In the genomic region with DNA sequence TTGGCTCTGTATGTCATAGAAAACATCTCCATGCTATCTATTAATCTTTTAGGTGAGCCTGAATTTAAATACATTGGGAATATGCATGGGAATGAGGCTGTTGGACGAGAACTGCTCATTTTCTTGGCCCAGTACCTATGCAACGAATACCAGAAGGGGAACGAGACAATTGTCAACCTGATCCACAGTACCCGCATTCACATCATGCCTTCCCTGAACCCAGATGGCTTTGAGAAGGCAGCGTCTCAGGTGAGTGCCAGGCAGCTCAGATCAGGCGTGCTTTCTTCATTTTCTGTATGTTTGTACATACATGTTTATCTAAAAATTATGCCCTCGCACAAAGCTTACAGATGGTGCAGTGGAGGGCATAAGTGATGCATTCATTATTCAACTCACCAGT, we compare ENCODE assay signal across 19 cellular contexts.
A peak's percentile ranks its signal among the peaks of the same experiment; 100 is the strongest.
DNase-seq lines count a peak whose midpoint lies in the region; ATAC-seq and TF ChIP-seq lines count a peak whose summit lies in the region.
"Had no signal": no experiment of that assay in that cellular context is flagged by ENCODE, and none has a peak within 500 bp of the region (broad histone marks: within the 10 kb centered on the region; RNA-seq: fewer than 3 reads in every experiment).

No MANE protein-coding gene starts in this region.

- H3K27me3 ChIP-seq in SK-N-SH (ENCODE audit: insufficient read depth) (no peaks in the 10 kb centered on the region; the same call in 1 of the 2 replicates), GM23338 (ENCODE audit: insufficient read depth) (no peaks in the 10 kb centered on the region), prostate gland (replicated peaks; ENCODE audit: insufficient read depth) (no peaks in the 10 kb centered on the region), right cardiac atrium (ENCODE audit: control insufficient read depth, insufficient read depth) (no peaks in the 10 kb centered on the region)
- H3K27me3 ChIP-seq: brain microvascular endothelial cell, transverse colon had no signal

- no peak for TF ChIP-seq EP300 in SK-N-SH (IDR thresholded peaks at IDR 0.05; ENCODE audit: borderline replicate concordance in 1 of 2, low read depth in 1 of 2, low read length in 1 of 2)

- CTCF ChIA-PET in SK-N-SH (lab: Yijun Ruan, JAX), result interaction anchor here (0.6 to 6.7 kb wide), 24 partner anchors 9 to 377 kb away, joined by 3 to 51 read pairs (median 3); partner anchors contain the start of genes CPE and TMEM192
- CTCF ChIA-PET in WTC11 (lab: Charles Lee), result interaction anchor here (0.9 to 1.5 kb wide), 4 partner anchors 29 to 333 kb away, joined by 3 to 9 read pairs (median 4); no protein-coding TSS in a partner anchor

- no peak overlapping the region; a peak in 1 of 4 replicates for H3K27ac ChIP-seq in SK-N-SH (ENCODE audit: low read depth in 2 of 2, low read length in 1 of 2)
- no peak overlapping the region for H3K27ac ChIP-seq in GM23338 (ENCODE audit: low read depth)
- H3K27ac ChIP-seq in prostate gland, result peak overlapping the region; percentile 20 to 82
- no peak overlapping the region for H3K27ac ChIP-seq in right cardiac atrium (ENCODE audit: low read length)
- H3K27ac ChIP-seq: brain microvascular endothelial cell, HL-60, SK-N-MC, transverse colon had no signal

- WGBS in SK-N-SH (ENCODE audit: low lambda C conversion rate), result 53% methylated on average over 7 of the region's 7 CpGs
- WGBS in prostate gland, result 63% methylated on average over 7 of the region's 7 CpGs
- 66% methylated on average over 7 of the region's 7 CpGs for WGBS in right cardiac atrium

- POLR2A ChIA-PET in SK-N-SH (lab: Yijun Ruan, JAX), result no interaction called here
- POLR2A ChIA-PET in WTC11 (lab: Charles Lee), result no interaction called here

- peaks cover 0 to 5% of the 10 kb centered on the region in 2 experiments for H3K36me3 ChIP-seq in SK-N-SH (replicated peaks in 1 of 2; ENCODE audit: control insufficient read depth in 1 of 2, insufficient read depth in 2 of 2, low read length in 1 of 2)
- H3K36me3 ChIP-seq in GM23338 (ENCODE audit: insufficient read depth), result no peaks in the 10 kb centered on the region; the same call in 1 of the 2 replicates
- H3K36me3 ChIP-seq in prostate gland, result no peaks in the 10 kb centered on the region
- H3K36me3 ChIP-seq: brain microvascular endothelial cell, transverse colon had no signal

- no peaks in the 10 kb centered on the region; the same call in 2 of the 3 replicates for H3K9me3 Mint-ChIP-seq in GM23338
- H3K9me3 Mint-ChIP-seq in WTC11, result no peaks in the 10 kb centered on the region
- H3K9me3 Mint-ChIP-seq: activated naive CD8-positive, alpha-beta T cell treated with anti-CD3 and anti-CD28 coated beads, Interleukin-2, amount 10 ng/mL, durations not matched to agents 7 days and 5 days; activated T-helper 17 cell treated with anti-CD3 and anti-CD28 coated beads, Interleukin-2, amount 50 U/mL, for 72 hours; CD4-positive, alpha-beta memory T cell; dendritic cell treated with granulocyte-macrophage colony-stimulating factor and Interleukin-4, amounts not matched to agents 40 ng/mL and 50 ng/mL, for 4 days; stimulated activated naive CD8-positive, alpha-beta T cell treated with anti-CD3 and anti-CD28 coated beads, Interleukin-15, Interleukin-2, amounts not matched to agents 100 ng/mL and 50 ng/mL, for 24 hours had no signal

- H3K4me1 ChIP-seq in SK-N-SH (ENCODE audit: control insufficient read depth in 1 of 2, insufficient read depth in 2 of 2, low read depth in 1 of 2, low read length in 1 of 2) (peaks cover 0 to 3% of the 10 kb centered on the region in 2 experiments; a peak in 1 of 4 replicates), GM23338 (ENCODE audit: insufficient read depth) (0 out of 2 replicates have a peak, but pooled peaks cover 6% of the 10 kb centered on the region), prostate gland (replicated peaks) (no peaks in the 10 kb centered on the region), right cardiac atrium (ENCODE audit: control insufficient read depth, insufficient read depth, low read length) (no peaks in the 10 kb centered on the region)

- no peaks in the 10 kb centered on the region for H3K79me2 ChIP-seq in SK-N-SH (ENCODE audit: insufficient read depth)
- no peaks in the 10 kb centered on the region for H3K79me2 ChIP-seq in GM23338 (replicated peaks; ENCODE audit: insufficient read depth)

- H3K4me1 Mint-ChIP-seq in GM23338, result peaks cover 10% of the 10 kb centered on the region; the same call in 2 of the 3 replicates
- H3K4me1 Mint-ChIP-seq in WTC11, result peaks cover 11% of the 10 kb centered on the region
- H3K4me1 Mint-ChIP-seq: activated naive CD8-positive, alpha-beta T cell treated with anti-CD3 and anti-CD28 coated beads, Interleukin-2, amount 10 ng/mL, durations not matched to agents 7 days and 5 days; activated T-helper 17 cell treated with anti-CD3 and anti-CD28 coated beads, Interleukin-2, amount 50 U/mL, for 72 hours; CD4-positive, alpha-beta memory T cell had no signal

- no peak overlapping the region for H2AFZ ChIP-seq in SK-N-SH (ENCODE audit: low read depth)
- peak overlapping the region; percentile 28; the same call in 1 of the 2 replicates for H2AFZ ChIP-seq in GM23338

- H3K9me2 ChIP-seq in SK-N-SH (no peaks in the 10 kb centered on the region), GM23338 (ENCODE audit: insufficient read depth) (no peaks in the 10 kb centered on the region)

- TF ChIP-seq RAD21 in SK-N-SH (IDR thresholded peaks at IDR 0.05; ENCODE audit: low read length), result no peak

- TF ChIP-seq CTCF in SK-N-SH (IDR thresholded peaks at IDR 0.05) (no peak), GM23338 (conservative IDR thresholded peaks at IDR 0.05; ENCODE audit: low read depth in 2 of 2) (no peak), WTC11 (IDR thresholded peaks at IDR 0.05) (no peak), prostate gland (IDR thresholded peaks at IDR 0.05) (no peak)

- H3K9me3 ChIP-seq in SK-N-SH (no peaks in the 10 kb centered on the region), prostate gland (no peaks in the 10 kb centered on the region), right cardiac atrium (ENCODE audit: control insufficient read depth, low read length) (no peaks in the 10 kb centered on the region)
- H3K9me3 ChIP-seq: transverse colon had no signal

- H3K4me2 ChIP-seq in SK-N-SH (no peak overlapping the region), GM23338 (no peak overlapping the region)

- H3K4me3 ChIP-seq in SK-N-SH (ENCODE audit: low read depth in 2 of 2, low read length in 1 of 2) (no peak overlapping the region), GM23338 (no peak overlapping the region), prostate gland (no peak overlapping the region), right cardiac atrium (ENCODE audit: low read length) (no peak overlapping the region)
- H3K4me3 ChIP-seq: lung, transverse colon had no signal

- TF ChIP-seq POLR2A in prostate gland (IDR thresholded peaks at IDR 0.05), result no peak

- DNase-seq in SK-N-SH, result no peak
- no peak for DNase-seq in GM23338 (ENCODE audit: low spot score)
- DNase-seq in WTC11 (ENCODE audit: low spot score), result no peak
- DNase-seq in prostate gland (ENCODE audit: low spot score), result no peak
- no peak for DNase-seq in HT-29 (ENCODE audit: low spot score)
- no peak for DNase-seq in NCI-H128 (lab: John Stamatoyannopoulos, UW; ENCODE audit: unreplicated experiment)
- DNase-seq in right cardiac atrium, result no peak
- DNase-seq: activated naive CD8-positive, alpha-beta T cell treated with anti-CD3 and anti-CD28 coated beads, Interleukin-2, amount 10 ng/mL, durations not matched to agents 7 days and 5 days; stimulated activated CD4-positive, alpha-beta T cell treated with anti-CD3 and anti-CD28 coated beads, Interleukin-1b, Interleukin-23, amount 100 ng/mL, for 48 hours; transverse colon had no signal

- no peaks in the 10 kb centered on the region for H4K20me1 ChIP-seq in SK-N-SH (ENCODE audit: insufficient read depth)
- H4K20me1 ChIP-seq in GM23338 (replicated peaks; ENCODE audit: insufficient read depth), result no peaks in the 10 kb centered on the region

- intact Hi-C loops in prostate gland (cut with DNase I), result loop anchor here (5.0 to 10.0 kb wide), 2 partner anchors 90 to 332 kb away; partner anchors contain the start of gene CPE
- intact Hi-C loops in right cardiac atrium (cut with DNase I), result loop anchor here (5.0 to 10.0 kb wide), 4 partner anchors 107 to 332 kb away; no protein-coding TSS in a partner anchor

- H3F3A ChIP-seq in SK-N-SH (replicated peaks; ENCODE audit: insufficient read depth), result no peaks in the 10 kb centered on the region
- H3F3A ChIP-seq in GM23338 (replicated peaks; ENCODE audit: low read depth), result no peaks in the 10 kb centered on the region

- H3K27me3 Mint-ChIP-seq in GM23338 (ENCODE audit: insufficient read depth, low read depth, poor library complexity) (no peaks in the 10 kb centered on the region), WTC11 (ENCODE audit: low read depth) (no peaks in the 10 kb centered on the region)
- H3K27me3 Mint-ChIP-seq: dendritic cell treated with granulocyte-macrophage colony-stimulating factor and Interleukin-4, amounts not matched to agents 40 ng/mL and 50 ng/mL, for 4 days had no signal

- H3K27ac Mint-ChIP-seq in GM23338 (no peak overlapping the region), WTC11 (no peak overlapping the region)
- H3K27ac Mint-ChIP-seq: activated naive CD8-positive, alpha-beta T cell treated with anti-CD3 and anti-CD28 coated beads, Interleukin-2, amount 10 ng/mL, durations not matched to agents 7 days and 5 days; activated T-helper 17 cell treated with anti-CD3 and anti-CD28 coated beads, Interleukin-2, amount 50 U/mL, for 72 hours; CD4-positive, alpha-beta memory T cell; dendritic cell treated with granulocyte-macrophage colony-stimulating factor and Interleukin-4, amounts not matched to agents 40 ng/mL and 50 ng/mL, for 4 days; stimulated activated naive CD8-positive, alpha-beta T cell treated with anti-CD3 and anti-CD28 coated beads, Interleukin-15, Interleukin-2, amounts not matched to agents 100 ng/mL and 50 ng/mL, for 24 hours had no signal

- H3K36me3 Mint-ChIP-seq in GM23338 (ENCODE audit: low read depth), result no peaks in the 10 kb centered on the region
- no peaks in the 10 kb centered on the region for H3K36me3 Mint-ChIP-seq in WTC11
- H3K36me3 Mint-ChIP-seq: activated naive CD8-positive, alpha-beta T cell treated with anti-CD3 and anti-CD28 coated beads, Interleukin-2, amount 10 ng/mL, durations not matched to agents 7 days and 5 days; CD4-positive, alpha-beta memory T cell had no signal

- H3K4me3 Mint-ChIP-seq in GM23338, result no peak overlapping the region
- no peak overlapping the region for H3K4me3 Mint-ChIP-seq in WTC11
- H3K4me3 Mint-ChIP-seq: activated naive CD8-positive, alpha-beta T cell treated with anti-CD3 and anti-CD28 coated beads, Interleukin-2, amount 10 ng/mL, durations not matched to agents 7 days and 5 days; activated T-helper 17 cell treated with anti-CD3 and anti-CD28 coated beads, Interleukin-2, amount 50 U/mL, for 72 hours; CD4-positive, alpha-beta memory T cell; dendritic cell treated with granulocyte-macrophage colony-stimulating factor and Interleukin-4, amounts not matched to agents 40 ng/mL and 50 ng/mL, for 4 days; stimulated activated naive CD8-positive, alpha-beta T cell treated with anti-CD3 and anti-CD28 coated beads, Interleukin-15, Interleukin-2, amounts not matched to agents 100 ng/mL and 50 ng/mL, for 24 hours had no signal

- H3K9ac ChIP-seq in SK-N-SH, result no peak overlapping the region

- peak; percentile 6; the same call in 1 of the 3 replicates for ATAC-seq in SK-N-SH treated with all-trans-retinoic acid at 6 μM for 48 hours
- ATAC-seq in GM23338, result peak; percentile 56; the same call in 2 of the 3 replicates
- ATAC-seq in WTC11, result peak; percentile 56
- no peak for ATAC-seq in right cardiac atrium

Comparison
In these comparisons a context has a peak if more than half of its experiments do, and no peak if none do; other contexts are left out.
1. ATAC-seq: peak in SK-N-SH treated with all-trans-retinoic acid at 6 μM for 48 hours (single experiment), GM23338 (single experiment) and WTC11 (single experiment); none in right cardiac atrium (0 of 2).
2. H3K27ac ChIP-seq: peak in prostate gland (2 of 2); none in SK-N-SH (0 of 2), GM23338 (single experiment) and right cardiac atrium (single experiment).